ENCODE assay signal across 20 cellular contexts in genomic region chr3:155102329-155102728, GRCh38.
DNase-seq lines count a peak whose midpoint lies in the region; ATAC-seq, FAIRE-seq and TF ChIP-seq lines count a peak whose summit lies in the region.
"Had no signal": no experiment of that assay in that cellular context is flagged by ENCODE, and none has a peak within 500 bp of the region (broad histone marks: within the 10 kb centered on the region; RNA-seq: fewer than 3 reads in every experiment).

No MANE protein-coding gene starts in this region.

- DNase-seq in AG08395 (ENCODE audit: low spot score) (peak; percentile 22), HS-27A (ENCODE audit: low read depth) (peak; percentile 62), foreskin fibroblast (peak; percentile 46 to 63), urothelium cell line (ENCODE audit: low spot score) (no peak)
- DNase-seq: gastrocnemius medialis; Kasumi-1; mammary epithelial cell; NCI-H1105 treated with DMSO at 0.1 percent for 48 hours; NCI-H2107; NCI-H510A treated with DMSO at 0.1 percent for 48 hours; retina; stimulated activated CD8-positive, alpha-beta memory T cell treated with anti-CD3 and anti-CD28 coated beads, Interleukin-4, amount 100 ng/mL, for 48 hours had no signal

- ATAC-seq in SK-N-SH treated with all-trans-retinoic acid at 6 μM for 48 hours (peak; percentile 56), GM19023 (IDR thresholded peaks at IDR 0.05; ENCODE audit: unreplicated experiment) (no peak), HG02763 (IDR thresholded peaks at IDR 0.05; ENCODE audit: unreplicated experiment) (no peak), HG02870 (IDR thresholded peaks at IDR 0.05; ENCODE audit: unreplicated experiment) (no peak)
- ATAC-seq: A549 had no signal

- H3K4me3 ChIP-seq in foreskin fibroblast (ENCODE audit: low read depth in 1 of 2, low read length in 2 of 2) = no peak overlapping the region
- H3K4me3 ChIP-seq: A549; BLaER1 treated with 17β-estradiol and CSF1 and Interleukin-3, amounts not matched to agents 10 nM and 100 nM; cardiac muscle cell; gastrocnemius medialis had no signal

- FAIRE-seq in urothelium cell line (lab: Jason Lieb, UNC) = no peak
- FAIRE-seq: A549, TTC549 had no signal

- TF ChIP-seq CTCF in foreskin fibroblast (IDR thresholded peaks at IDR 0.05; ENCODE audit: low read depth, low read length) = no peak

TF ChIP-seq in SK-N-SH treated with all-trans-retinoic acid at 6 μM for 48 hours, 23 proteins besides CTCF, POLR2A, EP300 and RAD21:
- TF ChIP-seq ZNF565 (CRISPR knock-in tag; conservative IDR thresholded peaks at IDR 0.05; ENCODE audit: low read depth) = no peak
- TF ChIP-seq OSR1 (CRISPR knock-in tag; IDR thresholded peaks at IDR 0.05) = no peak
- no peak for TF ChIP-seq ZFP30 (CRISPR knock-in tag; IDR thresholded peaks at IDR 0.05)
- no peak for TF ChIP-seq RARB (CRISPR knock-in tag; IDR thresholded peaks at IDR 0.05)
- no peak for TF ChIP-seq ISL1 (CRISPR knock-in tag; IDR thresholded peaks at IDR 0.05)
- no peak for TF ChIP-seq GLIS3 (CRISPR knock-in tag; IDR thresholded peaks at IDR 0.05)
- no peak for TF ChIP-seq BACH2 (CRISPR knock-in tag; IDR thresholded peaks at IDR 0.05; ENCODE audit: borderline replicate concordance)
- no peak for TF ChIP-seq TCF4 (CRISPR knock-in tag; IDR thresholded peaks at IDR 0.05; ENCODE audit: borderline replicate concordance)
- no peak for TF ChIP-seq ZC3H10 (CRISPR knock-in tag; IDR thresholded peaks at IDR 0.05)
